Comparison of ENCODE assay signal across 14 cellular contexts in genomic region chr9:41188439-41188838, GRCh38. TPM values are rescaled to one million over a fixed set of nuclear protein-coding genes. Genes with fewer than 3 reads are reported as not detected.
"Had no signal": no experiment of that assay in that cellular context is flagged by ENCODE, and none has a peak within 500 bp of the region (broad histone marks: within the 10 kb centered on the region; RNA-seq: fewer than 3 reads in every experiment).

No MANE protein-coding gene starts in this region.

RNA-seq across cellular contexts. Expression of gene FOXD4L6, which starts 60.0 kb away (rescaled TPM):
- total RNA-seq: heart right ventricle; hepatocyte; kidney; kidney epithelial cell; left ventricle myocardium inferior; left ventricle myocardium superior; lower leg skin; lower lobe of right lung; lung microvascular endothelial cell; mesenteric fat pad; mesothelial cell of epicardium; mononuclear cell; mucosa of gallbladder; naive thymus-derived CD4-positive, alpha-beta T cell had no signal
